Comparison of ENCODE assay signal across 13 cellular contexts in genomic region chr7:108367946-108368345, GRCh38.
"Had no signal": no experiment of that assay in that cellular context is flagged by ENCODE, and none has a peak within 500 bp of the region (broad histone marks: within the 10 kb centered on the region; RNA-seq: fewer than 3 reads in every experiment).

No MANE protein-coding gene starts in this region.

- H3K27me3 ChIP-seq: esophagus muscularis mucosa, suprapubic skin had no signal

- H3K4me1 ChIP-seq: suprapubic skin had no signal

- DNase-seq: activated CD4-positive, alpha-beta T cell treated with anti-CD3 and anti-CD28 coated beads, Interleukin-2, amount 50 U/mL, for 1 hour; central memory CD4-positive, alpha-beta T cell; glutamatergic neuron; immature natural killer cell; left colon; stimulated activated CD4-positive, alpha-beta T cell treated with anti-CD3 and anti-CD28 coated beads, Interleukin-2, amount 100 ng/mL, for 48 hours; stimulated activated naive CD8-positive, alpha-beta T cell treated with anti-CD3 and anti-CD28 coated beads, Interleukin-15, Interleukin-2, amounts not matched to agents 100 U/mL and 50 U/mL, for 24 hours; T-helper 2 cell had no signal

- H3K36me3 ChIP-seq: esophagus muscularis mucosa, suprapubic skin had no signal

- H3K4me3 ChIP-seq: esophagus muscularis mucosa, suprapubic skin had no signal

- ATAC-seq: left colon; natural killer cell treated with Interleukin-12 subunit alpha and Interleukin-12 subunit beta and Interleukin-15 and Interleukin-18, amount 100 ng/mL, for 72 hours; stimulated activated naive CD8-positive, alpha-beta T cell treated with anti-CD3 and anti-CD28 coated beads, Interleukin-15, Interleukin-2, amounts not matched to agents 100 U/mL and 50 U/mL, for 24 hours had no signal

- FAIRE-seq: endometrium, TTC549 had no signal

- H3K27ac ChIP-seq: esophagus muscularis mucosa, suprapubic skin had no signal

- H3K9me3 ChIP-seq: esophagus muscularis mucosa, suprapubic skin had no signal
